8 cellular contexts compared by ENCODE assay signal in genomic region chr20:32129863-32130262, GRCh38.
"Had no signal": no experiment of that assay in that cellular context is flagged by ENCODE, and none has a peak within 500 bp of the region (broad histone marks: within the 10 kb centered on the region; RNA-seq: fewer than 3 reads in every experiment).

No MANE protein-coding gene starts in this region.

- DNase-seq: H9, HCEC 1CT, KBM-7 had no signal

- ATAC-seq: GM23338 had no signal

- H2AFZ ChIP-seq: GM23338 had no signal

- H3K4me2 ChIP-seq: GM23338 had no signal

- H3K4me3 ChIP-seq: GM23338 had no signal

- H3K9me3 Mint-ChIP-seq: GM23338, H9, IgD-negative memory B cell had no signal

- H3K27me3 Mint-ChIP-seq: IgD-negative memory B cell had no signal

- FAIRE-seq: H1, H54, HTR-8/SVneo had no signal

- H3K27ac Mint-ChIP-seq: GM23338, H9, IgD-negative memory B cell had no signal

- H3K4me3 Mint-ChIP-seq: GM23338, H9, IgD-negative memory B cell had no signal
